1 cellular context compared by ENCODE assay signal in genomic region chr2:197455428-197455827, GRCh38.
TF ChIP-seq lines count a peak whose summit lies in the region.

No MANE protein-coding gene starts in this region.

TF ChIP-seq in K562, 482 proteins besides CTCF, POLR2A, EP300 and RAD21:
- TF ChIP-seq POLR2G (IDR thresholded peaks at IDR 0.05; ENCODE audit: low read depth, low read length): no peak
